ENCODE assay signal across 8 cellular contexts in genomic region chr6:90284745-90285481, GRCh38. TPM values are rescaled to one million over a fixed set of nuclear protein-coding genes. Genes with fewer than 3 reads are reported as not detected.
A peak's percentile ranks its signal among the peaks of the same experiment; 100 is the strongest.
DNase-seq lines count a peak whose midpoint lies in the region; ATAC-seq lines count a peak whose summit lies in the region.

No MANE protein-coding gene starts in this region.

- peak overlapping the region; percentile 96 for H3K27ac ChIP-seq in mesodermal cell (ENCODE audit: low read depth, low read length, severe bottlenecking)

- peak; percentile 73 for ATAC-seq in HG02623 (IDR thresholded peaks at IDR 0.05; ENCODE audit: unreplicated experiment)
- peak; percentile 65 for ATAC-seq in central memory CD8-positive, alpha-beta T cell (replicated peaks; ENCODE audit: extremely low read depth, poor library complexity, severe bottlenecking)

- H3K4me3 Mint-ChIP-seq in central memory CD8-positive, alpha-beta T cell = peak overlapping the region; percentile 82

- no peaks in the 10 kb centered on the region for H3K9me3 Mint-ChIP-seq in central memory CD8-positive, alpha-beta T cell

- no peak overlapping the region for H3K4me3 ChIP-seq in mesodermal cell (ENCODE audit: extremely low read depth, insufficient read depth, low read length, poor library complexity, severe bottlenecking)

- peaks cover 38% of the 10 kb centered on the region for H3K4me1 Mint-ChIP-seq in central memory CD8-positive, alpha-beta T cell

- H3K36me3 ChIP-seq in mesodermal cell (ENCODE audit: control insufficient read depth, insufficient read depth, low read length) = no peaks in the 10 kb centered on the region

- H3K27ac Mint-ChIP-seq in central memory CD8-positive, alpha-beta T cell (ENCODE audit: low read depth) = peak overlapping the region; percentile 85

- 100% methylated on average over 1 of the region's 7 CpGs; no CpG with 5 or more reads in 1 of the 2 experiments for WGBS in mesodermal cell (ENCODE audit: insufficient coverage in 2 of 2), 2 experiments

- H3K27me3 Mint-ChIP-seq in central memory CD8-positive, alpha-beta T cell = peaks cover 16% of the 10 kb centered on the region

- H3K4me1 ChIP-seq in mesodermal cell (ENCODE audit: control insufficient read depth, insufficient read depth, low read length, poor library complexity, severe bottlenecking) = peaks cover 27% of the 10 kb centered on the region

- H3K36me3 Mint-ChIP-seq in central memory CD8-positive, alpha-beta T cell (ENCODE audit: insufficient read depth) = peaks cover 19% of the 10 kb centered on the region

- H3K9me3 ChIP-seq in mesodermal cell (ENCODE audit: control insufficient read depth, low read length) = no peaks in the 10 kb centered on the region

- DNase-seq in NCI-H2107 treated with DMSO at 0.1 percent for 48 hours (lab: John Stamatoyannopoulos, UW; ENCODE audit: unreplicated experiment) (peak; percentile 24), NCI-H2107 (lab: John Stamatoyannopoulos, UW) (no peak), NOMO-1 treated with DMSO at 0.1 percent for 48 hours (lab: John Stamatoyannopoulos, UW; ENCODE audit: unreplicated experiment) (peak; percentile 63), NCI-H2227 (lab: John Stamatoyannopoulos, UW; ENCODE audit: unreplicated experiment) (no peak), germinal center (ENCODE audit: low spot score) (no peak)
- no peak for DNase-seq in central memory CD8-positive, alpha-beta T cell (ENCODE audit: low spot score in 2 of 2)

RNA-seq across cellular contexts. Expression of gene BACH2, which starts 11.7 kb away (rescaled TPM):
- 7.2 TPM for polyA plus RNA-seq in mesodermal cell (2013, experiment 1 of 2)
- polyA plus RNA-seq in mesodermal cell (2013, experiment 2 of 2) = 5.3 TPM

Comparison
In these comparisons a context has a peak if more than half of its experiments do, and no peak if none do; other contexts are left out.
1. DNase-seq: peak in NCI-H2107 treated with DMSO at 0.1 percent for 48 hours (single experiment) and NOMO-1 treated with DMSO at 0.1 percent for 48 hours (single experiment); none in NCI-H2107 (single experiment), central memory CD8-positive, alpha-beta T cell (0 of 2), NCI-H2227 (single experiment) and germinal center (single experiment).